Comparison of ENCODE assay signal across 21 cellular contexts in genomic region chr11:129610125-129610524, GRCh38.
DNase-seq lines count a peak whose midpoint lies in the region; ATAC-seq, FAIRE-seq and TF ChIP-seq lines count a peak whose summit lies in the region.
"Had no signal": no experiment of that assay in that cellular context is flagged by ENCODE, and none has a peak within 500 bp of the region (broad histone marks: within the 10 kb centered on the region; RNA-seq: fewer than 3 reads in every experiment).

No MANE protein-coding gene starts in this region.

- no peaks in the 10 kb centered on the region for H3K79me1 ChIP-seq in H9 (ENCODE audit: insufficient read depth, low read depth, low read length, poor library complexity, severe bottlenecking)

- H3F3A ChIP-seq in PC-9 (ENCODE audit: insufficient read depth, low read depth): no peaks in the 10 kb centered on the region

- POLR2A ChIA-PET in PC-9 (lab: Charles Lee; ENCODE audit: unreplicated experiment): no interaction called here

- no peak overlapping the region for H3K14ac ChIP-seq in H9 (ENCODE audit: insufficient read depth, low read length)

- H3T11ph ChIP-seq in H9 (ENCODE audit: low read length): no peak overlapping the region

- H3K9me3 ChIP-seq in esophagus (ENCODE audit: control insufficient read depth in 2 of 2, insufficient read depth in 1 of 2, low read depth in 1 of 2, low read length in 1 of 2) (no peaks in the 10 kb centered on the region), small intestine (ENCODE audit: control insufficient read depth, low read depth) (no peaks in the 10 kb centered on the region), PC-9 (ENCODE audit: insufficient read depth, low read depth) (no peaks in the 10 kb centered on the region; the same call in 1 of the 2 replicates), H9 (ENCODE audit: control insufficient read depth, low read depth, low read length) (no peaks in the 10 kb centered on the region)

- no peak overlapping the region for H3K27ac Mint-ChIP-seq in H9
- H3K27ac Mint-ChIP-seq in stimulated activated naive CD8-positive, alpha-beta T cell treated with anti-CD3 and anti-CD28 coated beads, Interleukin-15, amount 100 ng/mL, for 72 hours: no peak overlapping the region
- H3K27ac Mint-ChIP-seq: B cell, GM23338 had no signal

- H3K4me3 Mint-ChIP-seq in H9: no peak overlapping the region
- no peak overlapping the region for H3K4me3 Mint-ChIP-seq in stimulated activated naive CD8-positive, alpha-beta T cell treated with anti-CD3 and anti-CD28 coated beads, Interleukin-15, amount 100 ng/mL, for 72 hours
- H3K4me3 Mint-ChIP-seq: B cell, GM23338 had no signal

- peak; percentile 4 for DNase-seq in NCI-H2171 treated with DMSO at 0.1 percent for 48 hours (lab: John Stamatoyannopoulos, UW)
- no peak for DNase-seq in NCI-H2171 (lab: John Stamatoyannopoulos, UW)
- DNase-seq in NCI-H2081 treated with DMSO at 0.1 percent for 48 hours (lab: John Stamatoyannopoulos, UW): peak; percentile 1
- DNase-seq in small intestine: peak; percentile 7
- DNase-seq in PC-9: no peak
- no peak for DNase-seq in H9
- no peak for DNase-seq in stimulated activated naive CD8-positive, alpha-beta T cell treated with anti-CD3 and anti-CD28 coated beads, Interleukin-15, amount 100 ng/mL, for 72 hours
- DNase-seq: COR-L47, DMS153, GF-D8, KG1, NCI-H1436, NCI-H1930, NCI-H2227 treated with DMSO at 0.1 percent for 48 hours, NCI-H774, SIG-M5 had no signal

- no peak overlapping the region for H2BK20ac ChIP-seq in H9 (ENCODE audit: low read depth, low read length, poor library complexity, severe bottlenecking)

- no peak for TF ChIP-seq CTCF in PC-9 (conservative IDR thresholded peaks at IDR 0.05)
- TF ChIP-seq CTCF in H9 (conservative IDR thresholded peaks at IDR 0.05): no peak

- no peaks in the 10 kb centered on the region for H3K9me2 ChIP-seq in PC-9 (ENCODE audit: insufficient read depth)

- no peak overlapping the region for H4K5ac ChIP-seq in H9 (ENCODE audit: insufficient read length, low read depth, low read length)

- no peaks in the 10 kb centered on the region for H4K20me1 ChIP-seq in PC-9 (ENCODE audit: insufficient read depth)
- H4K20me1 ChIP-seq in H9 (ENCODE audit: control insufficient read depth, insufficient read depth, insufficient read length): no peaks in the 10 kb centered on the region

- no peak overlapping the region for H4K8ac ChIP-seq in H9 (replicated peaks; ENCODE audit: insufficient read length, low read depth, low read length)

- H3K9me3 Mint-ChIP-seq in H9: no peaks in the 10 kb centered on the region
- H3K9me3 Mint-ChIP-seq in stimulated activated naive CD8-positive, alpha-beta T cell treated with anti-CD3 and anti-CD28 coated beads, Interleukin-15, amount 100 ng/mL, for 72 hours: no peaks in the 10 kb centered on the region
- H3K9me3 Mint-ChIP-seq: GM23338 had no signal

- H3K27me3 ChIP-seq in esophagus (ENCODE audit: control insufficient read depth in 1 of 2, insufficient read depth in 2 of 2, low read length in 2 of 2): no peaks in the 10 kb centered on the region
- no peaks in the 10 kb centered on the region for H3K27me3 ChIP-seq in small intestine (ENCODE audit: control insufficient read depth in 2 of 2, insufficient read depth in 2 of 2, low read length in 2 of 2)
- H3K27me3 ChIP-seq in PC-9 (ENCODE audit: insufficient read depth, low read depth): no peaks in the 10 kb centered on the region
- no peaks in the 10 kb centered on the region for H3K27me3 ChIP-seq in H9 (ENCODE audit: insufficient read depth, low read length)

- ATAC-seq in stimulated activated naive CD8-positive, alpha-beta T cell treated with anti-CD3 and anti-CD28 coated beads, Interleukin-15, amount 100 ng/mL, for 72 hours: no peak
- ATAC-seq: GM23338 had no signal

- H3K18ac ChIP-seq in H9 (ENCODE audit: insufficient read length, low read depth, low read length): no peak overlapping the region

- no peak overlapping the region for H2BK5ac ChIP-seq in H9 (ENCODE audit: insufficient read length, low read length)

- no peak overlapping the region for H3K23ac ChIP-seq in H9 (ENCODE audit: insufficient read length, low read depth, low read length)

- BruUV-seq in PC-9 (replicated peaks; lab: Mats Ljungman, UMichigan): no TSS peak

- peak overlapping the region; percentile 90 to 93 for H3K27ac ChIP-seq in esophagus (ENCODE audit: low read depth in 2 of 2, low read length in 1 of 2)
- no peak overlapping the region for H3K27ac ChIP-seq in small intestine (ENCODE audit: low read depth in 1 of 2, low read length in 1 of 2)
- H3K27ac ChIP-seq in PC-9: no peak overlapping the region
- no peak overlapping the region for H3K27ac ChIP-seq in H9 (ENCODE audit: insufficient read length, low read depth, low read length)
- H3K27ac ChIP-seq: RWPE1 had no signal

- intact Hi-C loops in PC-9 (cut with micrococcal nuclease; ENCODE audit: unreplicated experiment): no loop called here

- no peak overlapping the region for H2BK15ac ChIP-seq in H9 (ENCODE audit: low read depth, low read length)

- H3K4me3 ChIP-seq in esophagus (ENCODE audit: low read depth in 1 of 2, low read length in 2 of 2): no peak overlapping the region
- H3K4me3 ChIP-seq in small intestine (ENCODE audit: low read depth in 1 of 2, low read length in 2 of 2): no peak overlapping the region
- H3K4me3 ChIP-seq in PC-9: no peak overlapping the region
- H3K4me3 ChIP-seq: GM23338 had no signal

- H3K9ac ChIP-seq in H9 (ENCODE audit: extremely low read depth, insufficient read length, low read length): no peak overlapping the region

- H3K36me3 ChIP-seq in esophagus (ENCODE audit: control insufficient read depth in 2 of 2, insufficient read depth in 2 of 2, low read length in 1 of 2): no peaks in the 10 kb centered on the region
- H3K36me3 ChIP-seq in small intestine (ENCODE audit: control insufficient read depth in 2 of 2, insufficient read depth in 2 of 2, low read length in 2 of 2): no peaks in the 10 kb centered on the region
- no peaks in the 10 kb centered on the region for H3K36me3 ChIP-seq in PC-9 (ENCODE audit: low read depth)

- no peaks in the 10 kb centered on the region for H3K36me3 Mint-ChIP-seq in H9 (ENCODE audit: insufficient read depth in 1 of 3, low read depth in 3 of 3)

- WGBS in esophagus, 2 donors: 55% methylated on average over 7 of the region's 7 CpGs
- 82 to 93% (median 84%) methylated on average over 7 of the region's 7 CpGs for WGBS in small intestine, 3 donors
- WGBS in H9 (ENCODE audit: extremely low coverage, insufficient read length, low lambda C conversion rate): no CpG with 5 or more reads among the region's 7 CpGs

- CTCF ChIA-PET in PC-9 (lab: Charles Lee): interaction anchor here (0.5 kb wide), 1 partner anchor 465 kb away, joined by 3 read pairs; no protein-coding TSS in a partner anchor

- H3K4me2 ChIP-seq in PC-9 (no peak overlapping the region), H9 (ENCODE audit: insufficient read depth, insufficient read length, low read length) (no peak overlapping the region)
- H3K4me2 ChIP-seq: GM23338 had no signal

- H3K4me1 Mint-ChIP-seq in H9: no peaks in the 10 kb centered on the region; a peak in 1 of 4 replicates
- H3K4me1 Mint-ChIP-seq in stimulated activated naive CD8-positive, alpha-beta T cell treated with anti-CD3 and anti-CD28 coated beads, Interleukin-15, amount 100 ng/mL, for 72 hours: no peaks in the 10 kb centered on the region
- H3K4me1 Mint-ChIP-seq: B cell, GM23338 had no signal

- FAIRE-seq in small intestine (lab: Jason Lieb, UNC): no peak
- FAIRE-seq: GM19239 had no signal

- no peak overlapping the region for H2BK12ac ChIP-seq in H9 (ENCODE audit: insufficient read length, low read depth, low read length)

- H2AFZ ChIP-seq in PC-9 (no peak overlapping the region), H9 (ENCODE audit: low read length) (no peak overlapping the region)
- H2AFZ ChIP-seq: GM23338 had no signal

- no peak overlapping the region for H3K4ac ChIP-seq in H9 (ENCODE audit: low read depth, low read length)

- H3K23me2 ChIP-seq in H9 (ENCODE audit: insufficient read length, low read depth, low read length, poor library complexity, severe bottlenecking): no peaks in the 10 kb centered on the region

- H3K27me3 Mint-ChIP-seq in H9 (ENCODE audit: low read depth): no peaks in the 10 kb centered on the region; the same call in none of the 2 replicates
- H3K27me3 Mint-ChIP-seq in stimulated activated naive CD8-positive, alpha-beta T cell treated with anti-CD3 and anti-CD28 coated beads, Interleukin-15, amount 100 ng/mL, for 72 hours: peaks cover 10% of the 10 kb centered on the region
- H3K27me3 Mint-ChIP-seq: B cell had no signal

- H3K4me1 ChIP-seq in esophagus (ENCODE audit: control insufficient read depth in 2 of 2, insufficient read depth in 2 of 2, low read length in 1 of 2) (peaks cover 0 to 21% of the 10 kb centered on the region in 2 donors), small intestine (ENCODE audit: control insufficient read depth in 2 of 2, insufficient read depth in 1 of 2, low read depth in 1 of 2, low read length in 1 of 2) (no peaks in the 10 kb centered on the region), PC-9 (replicated peaks; ENCODE audit: insufficient read depth) (peaks cover 17% of the 10 kb centered on the region; the same call in 1 of the 2 replicates), H9 (ENCODE audit: insufficient read depth, low read length) (no peaks in the 10 kb centered on the region)

- no peak overlapping the region for H2BK120ac ChIP-seq in H9 (ENCODE audit: low read depth, low read length, poor library complexity, severe bottlenecking)

- no peaks in the 10 kb centered on the region for H3K79me2 ChIP-seq in PC-9 (ENCODE audit: low read depth)
- no peaks in the 10 kb centered on the region for H3K79me2 ChIP-seq in H9 (ENCODE audit: insufficient read depth, low read length)

- no peak overlapping the region for H2AK5ac ChIP-seq in H9 (ENCODE audit: insufficient read length, low read length)

- no peak overlapping the region for H3K56ac ChIP-seq in H9 (ENCODE audit: insufficient read length, low read depth, low read length)

- H4K91ac ChIP-seq in H9 (ENCODE audit: insufficient read length, low read depth, low read length): no peak overlapping the region

Comparison
In these comparisons a context has a peak if more than half of its experiments do, and no peak if none do; other contexts are left out.
1. DNase-seq: peak in NCI-H2171 treated with DMSO at 0.1 percent for 48 hours (single experiment), NCI-H2081 treated with DMSO at 0.1 percent for 48 hours (single experiment) and small intestine (single experiment); none in NCI-H2171 (single experiment), PC-9 (0 of 2), H9 (single experiment) and stimulated activated naive CD8-positive, alpha-beta T cell treated with anti-CD3 and anti-CD28 coated beads, Interleukin-15, amount 100 ng/mL, for 72 hours (0 of 2).
2. H3K27ac ChIP-seq: peak in esophagus (2 of 2); none in small intestine (0 of 2), PC-9 (single experiment) and H9 (single experiment).